1 cellular context compared by ENCODE assay signal in genomic region chr10:3067045-3067858, GRCh38.
A peak's percentile ranks its signal among the peaks of the same experiment; 100 is the strongest.
TF ChIP-seq lines count a peak whose summit lies in the region.

Gene PFKP (plus strand): TSS chr10:3067548. CDS start chr10:3067596, 48 bp downstream.

TF ChIP-seq in GM12878, 131 proteins besides CTCF, POLR2A, EP300 and RAD21 (continued from another document):
- TF ChIP-seq E2F8 (IDR thresholded peaks at IDR 0.05; ENCODE audit: low read depth, partially characterized antibody) (no peak), DPF2 (IDR thresholded peaks at IDR 0.05) (no peak; the same call in 1 of the 2 replicates), NKRF (conservative IDR thresholded peaks at IDR 0.05) (peak; percentile 64), POU2F2 (IDR thresholded peaks at IDR 0.05; ENCODE audit: borderline replicate concordance, low read depth, low read length) (peak; percentile 25; the same call in 2 of the 3 replicates), ZNF687 (IDR thresholded peaks at IDR 0.05) (peak; percentile 56; the same call in 1 of the 2 replicates), RFX5 (IDR thresholded peaks at IDR 0.05; ENCODE audit: low read depth, low read length) (no peak), NBN (IDR thresholded peaks at IDR 0.05) (peak; percentile 53; the same call in 1 of the 2 replicates), SMAD5 (IDR thresholded peaks at IDR 0.05; ENCODE audit: low read depth) (0 out of 2 replicates have a peak, but pooled peaks have one; percentile 47), ZNF592 (IDR thresholded peaks at IDR 0.05) (no peak), HDAC6 (IDR thresholded peaks at IDR 0.05; ENCODE audit: unreplicated experiment) (peak; percentile 15), EGR1 (IDR thresholded peaks at IDR 0.05; ENCODE audit: borderline replicate concordance in 1 of 2, low read depth in 2 of 2, low read length in 2 of 2) (peak in 1 of 2 experiments; percentile 43; a peak in 1 of 3 replicates), POLR2AphosphoS2 (IDR thresholded peaks at IDR 0.05; ENCODE audit: low read depth, low read length) (peak; percentile 78; the same call in 1 of the 2 replicates), MYC (IDR thresholded peaks at IDR 0.05; ENCODE audit: insufficient read depth, insufficient read length, insufficient replicate concordance, low read length, severe bottlenecking) (no peak), CUX1 (IDR thresholded peaks at IDR 0.05; ENCODE audit: insufficient replicate concordance, low read depth, low read length) (no peak), REST (IDR thresholded peaks at IDR 0.05; ENCODE audit: low read depth, low read length) (no peak), NFYA (IDR thresholded peaks at IDR 0.05; ENCODE audit: borderline replicate concordance, low read depth, low read length) (no peak), BHLHE40 (IDR thresholded peaks at IDR 0.05; ENCODE audit: borderline replicate concordance in 1 of 2, low read depth in 2 of 2, low read length in 1 of 2) (peak; percentile 18 to 63; a peak in 2 of 4 replicates), KDM1A (IDR thresholded peaks at IDR 0.05; ENCODE audit: borderline replicate concordance) (no peak), MXI1 (IDR thresholded peaks at IDR 0.05; ENCODE audit: low read depth, low read length) (peak; percentile 41; the same call in 1 of the 2 replicates), HSF1 (IDR thresholded peaks at IDR 0.05; ENCODE audit: low read depth, low read length) (no peak), SMARCA5 (IDR thresholded peaks at IDR 0.05) (peak; percentile 24; the same call in 1 of the 2 replicates), GATAD2B (conservative IDR thresholded peaks at IDR 0.05; ENCODE audit: low read depth) (peak; percentile 43; the same call in 1 of the 2 replicates), NR2C1 (IDR thresholded peaks at IDR 0.05) (no peak)
